Comparison of ENCODE assay signal across 1 cellular context in the genomic region with DNA sequence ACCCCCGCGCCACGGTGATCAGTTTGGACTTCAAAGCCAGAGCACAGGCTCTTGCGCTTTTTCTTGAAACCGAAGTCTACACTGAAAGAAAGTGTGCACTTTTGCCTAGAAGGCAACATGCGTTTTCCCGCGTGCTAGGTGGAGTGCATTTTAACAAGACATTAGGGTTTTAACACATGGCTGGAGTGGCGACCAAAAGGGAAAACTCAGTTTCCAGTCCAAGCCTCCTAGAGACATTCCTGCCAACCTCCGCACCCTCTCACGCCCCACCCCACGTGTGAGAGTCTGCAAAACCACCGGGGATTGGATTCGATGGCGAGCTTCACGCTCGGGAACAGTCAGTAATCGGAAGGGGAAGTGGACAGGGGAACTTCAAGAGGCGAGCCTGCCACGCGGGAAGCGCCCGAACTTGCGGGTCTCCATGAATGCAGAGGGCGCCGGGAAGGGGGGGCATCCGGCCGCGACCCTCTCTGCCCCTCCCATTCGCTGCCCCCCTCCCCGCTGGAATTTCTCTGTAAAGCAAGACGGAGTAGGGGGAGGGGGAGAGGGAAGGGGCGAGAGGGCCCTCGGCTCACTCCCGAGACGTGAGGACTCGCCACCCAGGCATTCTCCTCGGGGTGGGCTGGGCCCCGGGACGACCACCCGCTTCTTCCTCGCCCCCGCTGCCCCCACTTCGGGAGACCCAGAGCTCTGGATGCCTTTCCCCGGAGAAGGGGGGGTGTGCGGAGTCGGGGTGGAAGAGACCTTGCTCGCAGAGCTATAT.
TF ChIP-seq lines count a peak whose summit lies in the region.

No MANE protein-coding gene starts in this region.

TF ChIP-seq in K562, 482 proteins besides CTCF, POLR2A, EP300 and RAD21 (continued from another document and continues in another):
- TF ChIP-seq, protein P1, sequence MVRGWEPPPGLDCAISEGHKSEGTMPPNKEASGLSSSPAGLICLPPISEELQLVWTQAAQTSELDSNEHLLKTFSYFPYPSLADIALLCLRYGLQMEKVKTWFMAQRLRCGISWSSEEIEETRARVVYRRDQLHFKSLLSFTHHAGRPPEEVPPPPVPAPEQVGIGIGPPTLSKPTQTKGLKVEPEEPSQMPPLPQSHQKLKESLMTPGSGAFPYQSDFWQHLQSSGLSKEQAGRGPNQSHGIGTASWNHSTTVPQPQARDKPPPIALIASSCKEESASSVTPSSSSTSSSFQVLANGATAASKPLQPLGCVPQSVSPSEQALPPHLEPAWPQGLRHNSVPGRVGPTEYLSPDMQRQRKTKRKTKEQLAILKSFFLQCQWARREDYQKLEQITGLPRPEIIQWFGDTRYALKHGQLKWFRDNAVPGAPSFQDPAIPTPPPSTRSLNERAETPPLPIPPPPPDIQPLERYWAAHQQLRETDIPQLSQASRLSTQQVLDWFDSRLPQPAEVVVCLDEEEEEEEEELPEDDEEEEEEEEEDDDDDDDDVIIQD (CRISPR knock-in tag; IDR thresholded peaks at IDR 0.05): no peak
- no peak for TF ChIP-seq FUS (optimal IDR thresholded peaks at IDR 0.05; ENCODE audit: low read depth, low read length)
- no peak for TF ChIP-seq ATF7 (IDR thresholded peaks at IDR 0.05)
- TF ChIP-seq POLR3A (IDR thresholded peaks at IDR 0.05; ENCODE audit: borderline replicate concordance, extremely low read depth, insufficient read depth, insufficient read length): no peak
- TF ChIP-seq, protein P2, sequence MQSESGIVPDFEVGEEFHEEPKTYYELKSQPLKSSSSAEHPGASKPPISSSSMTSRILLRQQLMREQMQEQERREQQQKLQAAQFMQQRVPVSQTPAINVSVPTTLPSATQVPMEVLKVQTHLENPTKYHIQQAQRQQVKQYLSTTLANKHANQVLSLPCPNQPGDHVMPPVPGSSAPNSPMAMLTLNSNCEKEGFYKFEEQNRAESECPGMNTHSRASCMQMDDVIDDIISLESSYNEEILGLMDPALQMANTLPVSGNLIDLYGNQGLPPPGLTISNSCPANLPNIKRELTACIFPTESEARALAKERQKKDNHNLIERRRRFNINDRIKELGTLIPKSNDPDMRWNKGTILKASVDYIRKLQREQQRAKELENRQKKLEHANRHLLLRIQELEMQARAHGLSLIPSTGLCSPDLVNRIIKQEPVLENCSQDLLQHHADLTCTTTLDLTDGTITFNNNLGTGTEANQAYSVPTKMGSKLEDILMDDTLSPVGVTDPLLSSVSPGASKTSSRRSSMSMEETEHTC (IDR thresholded peaks at IDR 0.05): no peak
- TF ChIP-seq HNRNPK (IDR thresholded peaks at IDR 0.05; ENCODE audit: low read depth, low read length, poor library complexity, severe bottlenecking): no peak
- no peak for TF ChIP-seq ZNF589 (CRISPR knock-in tag; IDR thresholded peaks at IDR 0.05; ENCODE audit: low read depth)
- no peak for TF ChIP-seq NR3C1 (CRISPR knock-in tag; IDR thresholded peaks at IDR 0.05)
- no peak for TF ChIP-seq CTBP1 (IDR thresholded peaks at IDR 0.05; ENCODE audit: borderline replicate concordance)
- TF ChIP-seq PTTG1 (tag; IDR thresholded peaks at IDR 0.05; ENCODE audit: low read depth): no peak
- TF ChIP-seq TARDBP (IDR thresholded peaks at IDR 0.05): no peak
- TF ChIP-seq SIX5 (IDR thresholded peaks at IDR 0.05; ENCODE audit: borderline replicate concordance in 1 of 2, insufficient read depth in 1 of 2, low read depth in 1 of 2, low read length in 2 of 2): no peak
- TF ChIP-seq, protein P3, sequence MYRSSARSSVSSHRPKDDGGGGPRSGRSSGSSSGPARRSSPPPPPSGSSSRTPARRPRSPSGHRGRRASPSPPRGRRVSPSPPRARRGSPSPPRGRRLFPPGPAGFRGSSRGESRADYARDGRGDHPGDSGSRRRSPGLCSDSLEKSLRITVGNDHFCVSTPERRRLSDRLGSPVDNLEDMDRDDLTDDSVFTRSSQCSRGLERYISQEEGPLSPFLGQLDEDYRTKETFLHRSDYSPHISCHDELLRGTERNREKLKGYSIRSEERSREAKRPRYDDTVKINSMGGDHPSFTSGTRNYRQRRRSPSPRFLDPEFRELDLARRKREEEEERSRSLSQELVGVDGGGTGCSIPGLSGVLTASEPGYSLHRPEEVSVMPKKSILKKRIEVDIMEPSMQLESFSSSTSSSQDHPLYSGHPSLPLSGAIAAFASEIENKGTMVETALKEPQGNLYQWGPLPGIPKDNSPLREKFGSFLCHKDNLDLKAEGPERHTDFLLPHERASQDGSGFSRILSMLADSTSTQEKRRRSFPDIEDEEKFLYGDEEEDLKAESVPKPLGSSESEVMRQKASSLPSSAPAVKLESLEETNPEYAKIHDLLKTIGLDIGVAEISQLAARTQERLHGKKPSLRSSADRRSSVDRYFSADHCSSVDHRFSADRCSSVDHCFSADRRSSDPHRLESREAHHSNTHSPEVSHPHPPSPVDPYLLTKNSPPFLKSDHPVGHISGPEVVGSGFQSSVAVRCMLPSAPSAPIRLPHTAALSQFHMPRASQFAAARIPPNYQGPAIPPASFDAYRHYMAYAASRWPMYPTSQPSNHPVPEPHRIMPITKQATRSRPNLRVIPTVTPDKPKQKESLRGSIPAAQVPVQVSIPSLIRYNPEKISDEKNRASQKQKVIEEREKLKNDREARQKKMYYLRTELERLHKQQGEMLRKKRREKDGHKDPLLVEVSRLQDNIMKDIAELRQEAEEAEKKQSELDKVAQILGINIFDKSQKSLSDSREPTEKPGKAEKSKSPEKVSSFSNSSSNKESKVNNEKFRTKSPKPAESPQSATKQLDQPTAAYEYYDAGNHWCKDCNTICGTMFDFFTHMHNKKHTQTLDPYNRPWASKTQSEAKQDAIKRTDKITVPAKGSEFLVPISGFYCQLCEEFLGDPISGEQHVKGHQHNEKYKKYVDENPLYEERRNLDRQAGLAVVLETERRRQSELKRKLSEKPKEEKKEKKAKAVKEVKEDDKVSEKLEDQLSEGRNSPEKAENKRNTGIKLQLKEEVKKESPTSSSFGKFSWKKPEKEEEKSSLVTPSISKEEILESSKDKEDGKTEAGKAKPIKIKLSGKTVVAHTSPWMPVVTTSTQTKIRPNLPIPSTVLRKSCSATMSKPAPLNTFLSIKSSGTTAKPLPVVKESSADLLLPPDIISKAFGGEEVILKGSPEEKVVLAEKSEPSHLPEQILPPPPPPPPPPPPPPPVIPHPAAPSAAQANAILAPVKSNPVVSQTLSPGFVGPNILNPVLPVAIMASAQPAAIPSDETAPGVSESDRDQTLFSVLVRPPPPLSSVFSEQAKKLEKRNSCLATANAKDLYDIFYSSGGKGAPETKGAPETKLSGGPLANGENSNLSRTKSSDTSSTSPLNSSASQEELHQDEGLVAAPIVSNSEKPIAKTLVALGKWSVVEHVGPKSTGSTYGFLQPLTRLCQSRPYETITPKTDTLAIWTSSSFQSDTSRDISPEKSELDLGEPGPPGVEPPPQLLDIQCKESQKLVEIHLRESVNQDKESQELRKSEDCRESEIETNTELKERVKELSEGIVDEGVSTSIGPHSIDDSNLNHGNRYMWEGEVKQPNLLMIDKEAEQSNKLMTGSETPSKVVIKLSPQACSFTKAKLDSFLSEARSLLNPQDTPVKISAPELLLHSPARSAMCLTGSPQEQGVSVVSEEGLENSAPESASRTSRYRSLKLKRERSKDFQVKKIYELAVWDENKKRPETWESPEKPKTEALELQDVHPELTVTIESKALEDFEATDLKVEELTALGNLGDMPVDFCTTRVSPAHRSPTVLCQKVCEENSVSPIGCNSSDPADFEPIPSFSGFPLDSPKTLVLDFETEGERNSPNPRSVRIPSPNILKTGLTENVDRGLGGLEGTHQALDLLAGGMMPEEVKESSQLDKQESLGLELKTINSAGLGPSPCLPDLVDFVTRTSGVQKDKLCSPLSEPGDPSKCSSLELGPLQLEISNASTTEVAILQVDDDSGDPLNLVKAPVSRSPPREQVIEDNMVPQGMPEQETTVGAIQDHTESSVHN (IDR thresholded peaks at IDR 0.05; ENCODE audit: borderline replicate concordance in 1 of 2, low read depth in 1 of 2): no peak
- TF ChIP-seq, protein P4, sequence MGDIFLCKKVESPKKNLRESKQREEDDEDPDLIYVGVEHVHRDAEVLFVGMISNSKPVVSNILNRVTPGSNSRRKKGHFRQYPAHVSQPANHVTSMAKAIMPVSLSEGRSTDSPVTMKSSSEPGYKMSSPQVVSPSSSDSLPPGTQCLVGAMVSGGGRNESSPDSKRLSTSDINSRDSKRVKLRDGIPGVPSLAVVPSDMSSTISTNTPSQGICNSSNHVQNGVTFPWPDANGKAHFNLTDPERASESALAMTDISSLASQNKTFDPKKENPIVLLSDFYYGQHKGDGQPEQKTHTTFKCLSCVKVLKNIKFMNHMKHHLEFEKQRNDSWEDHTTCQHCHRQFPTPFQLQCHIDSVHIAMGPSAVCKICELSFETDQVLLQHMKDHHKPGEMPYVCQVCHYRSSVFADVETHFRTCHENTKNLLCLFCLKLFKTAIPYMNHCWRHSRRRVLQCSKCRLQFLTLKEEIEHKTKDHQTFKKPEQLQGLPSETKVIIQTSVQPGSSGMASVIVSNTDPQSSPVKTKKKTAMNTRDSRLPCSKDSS (IDR thresholded peaks at IDR 0.05; ENCODE audit: low read depth, partially characterized antibody): no peak
- no peak for TF ChIP-seq NBN (IDR thresholded peaks at IDR 0.05; ENCODE audit: low read depth)
- no peak for TF ChIP-seq RBM25 (IDR thresholded peaks at IDR 0.05; ENCODE audit: low read depth, low read length, severe bottlenecking)
- TF ChIP-seq TGIF2 (CRISPR knock-in tag; IDR thresholded peaks at IDR 0.05): no peak
- TF ChIP-seq ZNF217 (CRISPR knock-in tag; IDR thresholded peaks at IDR 0.05): no peak
- TF ChIP-seq, protein P5, sequence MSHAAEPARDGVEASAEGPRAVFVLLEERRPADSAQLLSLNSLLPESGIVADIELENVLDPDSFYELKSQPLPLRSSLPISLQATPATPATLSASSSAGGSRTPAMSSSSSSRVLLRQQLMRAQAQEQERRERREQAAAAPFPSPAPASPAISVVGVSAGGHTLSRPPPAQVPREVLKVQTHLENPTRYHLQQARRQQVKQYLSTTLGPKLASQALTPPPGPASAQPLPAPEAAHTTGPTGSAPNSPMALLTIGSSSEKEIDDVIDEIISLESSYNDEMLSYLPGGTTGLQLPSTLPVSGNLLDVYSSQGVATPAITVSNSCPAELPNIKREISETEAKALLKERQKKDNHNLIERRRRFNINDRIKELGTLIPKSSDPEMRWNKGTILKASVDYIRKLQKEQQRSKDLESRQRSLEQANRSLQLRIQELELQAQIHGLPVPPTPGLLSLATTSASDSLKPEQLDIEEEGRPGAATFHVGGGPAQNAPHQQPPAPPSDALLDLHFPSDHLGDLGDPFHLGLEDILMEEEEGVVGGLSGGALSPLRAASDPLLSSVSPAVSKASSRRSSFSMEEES (CRISPR knock-in tag; IDR thresholded peaks at IDR 0.05): no peak
- TF ChIP-seq ZNF324 (CRISPR knock-in tag; IDR thresholded peaks at IDR 0.05): no peak
- no peak for TF ChIP-seq ZNF561 (CRISPR knock-in tag; conservative IDR thresholded peaks at IDR 0.05)
- no peak for TF ChIP-seq ZKSCAN3 (CRISPR knock-in tag; IDR thresholded peaks at IDR 0.05)
- TF ChIP-seq, protein P6, sequence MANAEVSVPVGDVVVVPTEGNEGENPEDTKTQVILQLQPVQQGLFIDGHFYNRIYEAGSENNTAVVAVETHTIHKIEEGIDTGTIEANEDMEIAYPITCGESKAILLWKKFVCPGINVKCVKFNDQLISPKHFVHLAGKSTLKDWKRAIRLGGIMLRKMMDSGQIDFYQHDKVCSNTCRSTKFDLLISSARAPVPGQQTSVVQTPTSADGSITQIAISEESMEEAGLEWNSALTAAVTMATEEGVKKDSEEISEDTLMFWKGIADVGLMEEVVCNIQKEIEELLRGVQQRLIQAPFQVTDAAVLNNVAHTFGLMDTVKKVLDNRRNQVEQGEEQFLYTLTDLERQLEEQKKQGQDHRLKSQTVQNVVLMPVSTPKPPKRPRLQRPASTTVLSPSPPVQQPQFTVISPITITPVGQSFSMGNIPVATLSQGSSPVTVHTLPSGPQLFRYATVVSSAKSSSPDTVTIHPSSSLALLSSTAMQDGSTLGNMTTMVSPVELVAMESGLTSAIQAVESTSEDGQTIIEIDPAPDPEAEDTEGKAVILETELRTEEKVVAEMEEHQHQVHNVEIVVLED (CRISPR knock-in tag; IDR thresholded peaks at IDR 0.05): no peak
- TF ChIP-seq, protein P7, sequence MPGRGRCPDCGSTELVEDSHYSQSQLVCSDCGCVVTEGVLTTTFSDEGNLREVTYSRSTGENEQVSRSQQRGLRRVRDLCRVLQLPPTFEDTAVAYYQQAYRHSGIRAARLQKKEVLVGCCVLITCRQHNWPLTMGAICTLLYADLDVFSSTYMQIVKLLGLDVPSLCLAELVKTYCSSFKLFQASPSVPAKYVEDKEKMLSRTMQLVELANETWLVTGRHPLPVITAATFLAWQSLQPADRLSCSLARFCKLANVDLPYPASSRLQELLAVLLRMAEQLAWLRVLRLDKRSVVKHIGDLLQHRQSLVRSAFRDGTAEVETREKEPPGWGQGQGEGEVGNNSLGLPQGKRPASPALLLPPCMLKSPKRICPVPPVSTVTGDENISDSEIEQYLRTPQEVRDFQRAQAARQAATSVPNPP (IDR thresholded peaks at IDR 0.05; ENCODE audit: borderline replicate concordance, insufficient read depth, insufficient read length): no peak
- peak; percentile 69 for TF ChIP-seq ZBTB7A (IDR thresholded peaks at IDR 0.05; ENCODE audit: borderline replicate concordance, control insufficient read depth, low read depth, low read length)
- TF ChIP-seq, protein P8, sequence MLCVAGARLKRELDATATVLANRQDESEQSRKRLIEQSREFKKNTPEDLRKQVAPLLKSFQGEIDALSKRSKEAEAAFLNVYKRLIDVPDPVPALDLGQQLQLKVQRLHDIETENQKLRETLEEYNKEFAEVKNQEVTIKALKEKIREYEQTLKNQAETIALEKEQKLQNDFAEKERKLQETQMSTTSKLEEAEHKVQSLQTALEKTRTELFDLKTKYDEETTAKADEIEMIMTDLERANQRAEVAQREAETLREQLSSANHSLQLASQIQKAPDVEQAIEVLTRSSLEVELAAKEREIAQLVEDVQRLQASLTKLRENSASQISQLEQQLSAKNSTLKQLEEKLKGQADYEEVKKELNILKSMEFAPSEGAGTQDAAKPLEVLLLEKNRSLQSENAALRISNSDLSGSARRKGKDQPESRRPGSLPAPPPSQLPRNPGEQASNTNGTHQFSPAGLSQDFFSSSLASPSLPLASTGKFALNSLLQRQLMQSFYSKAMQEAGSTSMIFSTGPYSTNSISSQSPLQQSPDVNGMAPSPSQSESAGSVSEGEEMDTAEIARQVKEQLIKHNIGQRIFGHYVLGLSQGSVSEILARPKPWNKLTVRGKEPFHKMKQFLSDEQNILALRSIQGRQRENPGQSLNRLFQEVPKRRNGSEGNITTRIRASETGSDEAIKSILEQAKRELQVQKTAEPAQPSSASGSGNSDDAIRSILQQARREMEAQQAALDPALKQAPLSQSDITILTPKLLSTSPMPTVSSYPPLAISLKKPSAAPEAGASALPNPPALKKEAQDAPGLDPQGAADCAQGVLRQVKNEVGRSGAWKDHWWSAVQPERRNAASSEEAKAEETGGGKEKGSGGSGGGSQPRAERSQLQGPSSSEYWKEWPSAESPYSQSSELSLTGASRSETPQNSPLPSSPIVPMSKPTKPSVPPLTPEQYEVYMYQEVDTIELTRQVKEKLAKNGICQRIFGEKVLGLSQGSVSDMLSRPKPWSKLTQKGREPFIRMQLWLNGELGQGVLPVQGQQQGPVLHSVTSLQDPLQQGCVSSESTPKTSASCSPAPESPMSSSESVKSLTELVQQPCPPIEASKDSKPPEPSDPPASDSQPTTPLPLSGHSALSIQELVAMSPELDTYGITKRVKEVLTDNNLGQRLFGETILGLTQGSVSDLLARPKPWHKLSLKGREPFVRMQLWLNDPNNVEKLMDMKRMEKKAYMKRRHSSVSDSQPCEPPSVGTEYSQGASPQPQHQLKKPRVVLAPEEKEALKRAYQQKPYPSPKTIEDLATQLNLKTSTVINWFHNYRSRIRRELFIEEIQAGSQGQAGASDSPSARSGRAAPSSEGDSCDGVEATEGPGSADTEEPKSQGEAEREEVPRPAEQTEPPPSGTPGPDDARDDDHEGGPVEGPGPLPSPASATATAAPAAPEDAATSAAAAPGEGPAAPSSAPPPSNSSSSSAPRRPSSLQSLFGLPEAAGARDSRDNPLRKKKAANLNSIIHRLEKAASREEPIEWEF (CRISPR knock-in tag; IDR thresholded peaks at IDR 0.05): no peak
